8 cellular contexts compared by ENCODE assay signal in the genomic region with DNA sequence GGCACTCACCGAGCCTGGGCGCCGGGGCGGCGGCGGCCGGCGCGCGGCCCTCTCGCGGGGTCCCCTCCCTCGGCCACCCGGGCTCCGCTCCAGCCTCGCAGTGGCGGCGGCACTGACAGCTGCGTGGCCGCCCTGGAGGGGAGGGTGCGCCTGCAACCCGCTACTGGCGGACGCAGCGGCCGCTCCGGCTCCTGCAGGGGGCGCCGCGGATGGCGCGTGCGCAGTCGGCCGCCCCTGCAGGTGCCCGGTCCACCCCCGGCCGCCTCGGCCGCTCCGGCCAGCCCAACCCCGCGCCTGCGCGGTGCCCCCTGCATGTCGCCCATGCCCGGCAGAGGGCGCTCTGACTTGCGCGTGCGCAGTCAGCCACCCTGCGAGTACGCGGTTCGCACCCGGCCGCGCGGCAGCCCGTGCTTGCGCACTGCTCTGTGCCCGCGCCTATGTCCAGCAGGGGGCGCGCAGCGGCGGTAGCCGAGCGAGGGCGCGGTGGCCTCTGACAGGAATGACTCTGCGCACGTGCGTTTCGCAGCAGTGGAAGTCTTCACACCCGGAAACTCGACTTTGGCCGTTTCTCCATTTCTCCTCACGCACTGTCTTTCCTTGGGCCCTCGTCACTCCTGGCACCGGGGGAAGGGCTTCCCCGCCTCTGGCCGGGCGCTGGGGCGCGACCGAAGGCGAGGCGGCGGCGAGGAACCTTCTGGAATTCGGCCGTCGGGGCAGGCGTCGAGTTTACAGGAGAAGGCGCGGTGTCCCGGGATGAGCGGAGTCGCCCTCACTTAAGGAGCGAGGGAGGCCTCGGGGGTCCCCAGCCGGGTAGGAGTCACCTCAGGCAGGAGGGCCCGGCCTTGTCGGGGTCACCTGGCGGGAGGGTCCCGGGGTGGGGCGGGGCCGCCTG. TPM values are rescaled to one million over a fixed set of nuclear protein-coding genes. Genes with fewer than 3 reads are reported as not detected.
DNase-seq lines count a peak whose midpoint lies in the region; ATAC-seq and TF ChIP-seq lines count a peak whose summit lies in the region.

A gene (minus strand): TSS at position 165 of the 892 bp plus-strand sequence. CDS start 14,262 bp downstream, outside the sequence.

- no peaks in the 10 kb centered on the region for H3K36me3 Mint-ChIP-seq in activated B cell treated with CpG ODN at 0.5 μM for 24 hours (ENCODE audit: low read depth)

- H3K4me1 Mint-ChIP-seq in activated B cell treated with CpG ODN at 0.5 μM for 24 hours, result peaks cover 13% of the 10 kb centered on the region

- peak; percentile 27 for DNase-seq in AG09309 (ENCODE audit: low read depth)
- DNase-seq in NCI-H2227 (lab: John Stamatoyannopoulos, UW; ENCODE audit: unreplicated experiment), result peak; percentile 97
- DNase-seq in activated B cell treated with CpG ODN at 0.5 μM for 24 hours, result peak; percentile 99
- peak; percentile 93 for DNase-seq in central memory CD4-positive, alpha-beta T cell
- DNase-seq in iris pigment epithelial cell (ENCODE audit: low read depth), result peak; percentile 80
- DNase-seq in stimulated activated CD4-positive, alpha-beta T cell treated with anti-CD3 and anti-CD28 coated beads, Interleukin-12 subunit alpha, Interleukin-12 subunit beta, amount 100 ng/mL, for 4 hours, result peak; percentile 96

- H3K27ac Mint-ChIP-seq in activated B cell treated with CpG ODN at 0.5 μM for 24 hours, result peak within 1 kb of the TSS; percentile 66

- no peaks in the 10 kb centered on the region for H3K9me3 Mint-ChIP-seq in activated B cell treated with CpG ODN at 0.5 μM for 24 hours

- TF ChIP-seq CTCF in AG09309 (IDR thresholded peaks at IDR 0.05; ENCODE audit: control insufficient read depth, insufficient read depth, low read depth, low read length, missing control alignments), result peak; percentile 77
- TF ChIP-seq CTCF in activated B cell treated with CpG ODN at 0.5 μM for 24 hours (IDR thresholded peaks at IDR 0.05), result peak; percentile 95

- peak within 1 kb of the TSS; percentile 79 for H3K4me3 Mint-ChIP-seq in activated B cell treated with CpG ODN at 0.5 μM for 24 hours

- POLR2A ChIA-PET in activated B cell treated with CpG ODN at 0.5 μM for 24 hours (lab: Charles Lee), result interaction anchor here (1.0 kb wide), 1 partner anchor 186 kb away, joined by 4 read pairs; a partner anchor contains a TSS

- CTCF ChIA-PET in activated B cell treated with CpG ODN at 0.5 μM for 24 hours (lab: Charles Lee), result interaction anchor here (0.8 kb wide), 1 partner anchor 129 kb away, joined by 3 read pairs; no protein-coding TSS in a partner anchor

- ATAC-seq in GM18909 (IDR thresholded peaks at IDR 0.05; ENCODE audit: poor library complexity, unreplicated experiment) (peak; percentile 79), HG03159 (IDR thresholded peaks at IDR 0.05; ENCODE audit: unreplicated experiment) (peak; percentile 79), activated B cell treated with CpG ODN at 0.5 μM for 24 hours (ENCODE audit: low read depth) (peak; percentile 84)

- H3K4me3 ChIP-seq in AG09309 (ENCODE audit: control insufficient read depth, low read depth, low read length), result peak within 1 kb of the TSS; percentile 44

- intact Hi-C loops in activated B cell treated with CpG ODN at 0.5 μM for 24 hours (cut with micrococcal nuclease), result loop anchor here (1.0 to 2.0 kb wide), 6 partner anchors 82 to 160 kb away; a partner anchor contains a TSS

- H3K27me3 Mint-ChIP-seq in activated B cell treated with CpG ODN at 0.5 μM for 24 hours, result no peaks in the 10 kb centered on the region

RNA-seq across cellular contexts. Expression of the gene that starts here (rescaled TPM):
- total RNA-seq in activated B cell treated with CpG ODN at 0.5 μM for 24 hours, result 2.4 and 3.1 TPM in 2 replicates

Comparison
In these comparisons a context has a peak if more than half of its experiments do, and no peak if none do; other contexts are left out.
1. Peak in every context shown above with its lines: DNase-seq, ATAC-seq and H3K4me3 ChIP-seq.
2. DNase-seq: peak in every context shown above with its lines; median percentile 99 in activated B cell treated with CpG ODN at 0.5 μM for 24 hours; 97 in NCI-H2227; 96 in stimulated activated CD4-positive, alpha-beta T cell treated with anti-CD3 and anti-CD28 coated beads, Interleukin-12 subunit alpha, Interleukin-12 subunit beta, amount 100 ng/mL, for 4 hours; 93 in central memory CD4-positive, alpha-beta T cell; 80 in iris pigment epithelial cell; 27 in AG09309.